Comparison of ENCODE assay signal across 12 cellular contexts in the genomic region with DNA sequence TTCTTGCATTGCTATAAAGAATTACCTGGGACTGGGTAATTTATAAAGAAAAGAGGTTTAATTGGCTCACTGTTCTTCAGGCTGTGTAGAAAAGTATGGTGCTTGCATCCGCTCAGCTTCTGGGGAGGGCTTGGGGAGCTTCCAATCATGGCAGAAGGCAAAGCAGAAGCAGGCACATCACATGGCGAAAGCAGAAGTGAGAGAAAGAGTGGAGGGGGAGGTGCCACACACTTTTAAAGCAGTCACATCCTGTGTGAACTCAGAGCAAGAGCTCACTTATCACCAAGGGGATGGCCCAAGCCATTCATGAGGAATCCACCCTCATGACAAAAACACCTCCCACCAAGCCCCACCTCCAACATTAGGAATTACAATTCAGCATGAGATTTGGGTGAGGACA.
DNase-seq lines count a peak whose midpoint lies in the region; ATAC-seq lines count a peak whose summit lies in the region.
"Had no signal": no experiment of that assay in that cellular context is flagged by ENCODE, and none has a peak within 500 bp of the region (broad histone marks: within the 10 kb centered on the region; RNA-seq: fewer than 3 reads in every experiment).

No MANE protein-coding gene starts in this region.

- ATAC-seq in GM18873 (IDR thresholded peaks at IDR 0.05; ENCODE audit: low FRiP score, unreplicated experiment) = peak; percentile 91
- ATAC-seq in GM21717 (IDR thresholded peaks at IDR 0.05; ENCODE audit: unreplicated experiment) = peak; percentile 97
- peak; percentile 99 for ATAC-seq in HG03354 (IDR thresholded peaks at IDR 0.05; ENCODE audit: poor library complexity, severe bottlenecking, unreplicated experiment)
- no peak for ATAC-seq in HG02571 (IDR thresholded peaks at IDR 0.05; ENCODE audit: unreplicated experiment)

- DNase-seq in UCSD-AML1 (lab: John Stamatoyannopoulos, UW; ENCODE audit: unreplicated experiment) (peak; percentile 19), T-helper 9 cell (no peak), AG08395 (ENCODE audit: low spot score) (no peak)
- no peak for DNase-seq in stimulated activated CD4-positive, alpha-beta T cell treated with anti-CD3 and anti-CD28 coated beads, Interleukin-4, amount 100 ng/mL, for 24 hours
- DNase-seq: dermis blood vessel endothelial cell, EL, NCI-H187, testis had no signal
